In genomic region chr12:2925322-2925995, GRCh38 we compare ENCODE assay signal across 14 cellular contexts. TPM values are rescaled to one million over a fixed set of nuclear protein-coding genes. Genes with fewer than 3 reads are reported as not detected.
DNase-seq lines count a peak whose midpoint lies in the region; ATAC-seq and TF ChIP-seq lines count a peak whose summit lies in the region.
"Had no signal": no experiment of that assay in that cellular context is flagged by ENCODE, and none has a peak within 500 bp of the region (broad histone marks: within the 10 kb centered on the region; RNA-seq: fewer than 3 reads in every experiment).

No MANE protein-coding gene starts in this region.

- in situ Hi-C loops in GM13977 (cut with MboI; ENCODE audit: low pct_unique_long_range_greater_than_20kb, low sequenced_read_pairs, unreplicated experiment), result no loop called here

- intact Hi-C loops in upper lobe of right lung (cut with DNase I), result no loop called here

- H3K9me3 ChIP-seq in RWPE2 (ENCODE audit: severe bottlenecking) (no peaks in the 10 kb centered on the region), upper lobe of right lung (no peaks in the 10 kb centered on the region)
- H3K9me3 ChIP-seq: ascending aorta, Peyer's patch had no signal

- H3K4me1 ChIP-seq in RWPE2 (ENCODE audit: insufficient read depth, poor library complexity, severe bottlenecking), result no peaks in the 10 kb centered on the region
- peaks cover 10% of the 10 kb centered on the region for H3K4me1 ChIP-seq in foreskin keratinocyte
- H3K4me1 ChIP-seq in upper lobe of right lung, result no peaks in the 10 kb centered on the region
- H3K4me1 ChIP-seq: ascending aorta, Peyer's patch had no signal

- no peak for TF ChIP-seq CTCF in GM13977 (IDR thresholded peaks at IDR 0.05; ENCODE audit: extremely low read depth, insufficient read depth, missing control alignments)
- no peak for TF ChIP-seq CTCF in RWPE2 (IDR thresholded peaks at IDR 0.05; ENCODE audit: poor library complexity, severe bottlenecking)
- peak; percentile 21 for TF ChIP-seq CTCF in foreskin keratinocyte (conservative IDR thresholded peaks at IDR 0.05)
- no peak for TF ChIP-seq CTCF in upper lobe of right lung (IDR thresholded peaks at IDR 0.05)

- ATAC-seq in RWPE2 (ENCODE audit: low read depth) (peak; percentile 49; the same call in 2 of the 3 replicates), foreskin keratinocyte (peak; percentile 90), upper lobe of right lung (no peak)

- H3K27ac ChIP-seq in RWPE2 (ENCODE audit: poor library complexity, severe bottlenecking), result no peak overlapping the region
- H3K27ac ChIP-seq in foreskin keratinocyte, result peak overlapping the region; percentile 20
- H3K27ac ChIP-seq in upper lobe of right lung, result no peak overlapping the region
- H3K27ac ChIP-seq: ascending aorta, Peyer's patch had no signal

- H3K4me3 ChIP-seq in RWPE2 (ENCODE audit: severe bottlenecking), result no peak overlapping the region
- H3K4me3 ChIP-seq in upper lobe of right lung, result no peak overlapping the region
- H3K4me3 ChIP-seq: ascending aorta, Peyer's patch, skin epidermis had no signal

- H3K27me3 ChIP-seq in RWPE2 (ENCODE audit: insufficient read depth, poor library complexity, severe bottlenecking) (no peaks in the 10 kb centered on the region), foreskin keratinocyte (no peaks in the 10 kb centered on the region), upper lobe of right lung (no peaks in the 10 kb centered on the region)
- H3K27me3 ChIP-seq: ascending aorta, Peyer's patch had no signal

- peak; percentile 31 for DNase-seq in AG08395 (ENCODE audit: low spot score)
- peak; percentile 35 for DNase-seq in GM13977 (ENCODE audit: low spot score)
- DNase-seq in RWPE2 (ENCODE audit: low spot score), result no peak
- DNase-seq in foreskin keratinocyte, result peak; percentile 43 to 69
- DNase-seq in upper lobe of right lung, result no peak
- no peak for DNase-seq in NCI-H510A (lab: John Stamatoyannopoulos, UW)
- no peak for DNase-seq in NCI-H1092 treated with DMSO at 0.1 percent for 48 hours (lab: John Stamatoyannopoulos, UW)
- DNase-seq in inferior parietal cortex (ENCODE audit: extremely low spot score), result no peak
- DNase-seq: activated CD4-positive, alpha-beta T cell treated with anti-CD3 and anti-CD28 coated beads for 4 hours; NCI-H1417; NCI-H526 had no signal

- H3K36me3 ChIP-seq in RWPE2 (ENCODE audit: low read depth), result peaks cover 89% of the 10 kb centered on the region
- peaks cover 69% of the 10 kb centered on the region for H3K36me3 ChIP-seq in upper lobe of right lung

RNA-seq across cellular contexts. Expression of gene TEAD4, which starts 33.7 kb away (rescaled TPM):
- 18.7 and 21.1 TPM in 2 replicates for total RNA-seq in foreskin keratinocyte
- polyA plus RNA-seq in foreskin keratinocyte, result 16.4 and 21.1 TPM in 2 replicates
- 42.5 TPM for total RNA-seq in upper lobe of right lung

RNA-seq across cellular contexts. Expression of gene TULP3, which starts 34.8 kb away (rescaled TPM):
- total RNA-seq in foreskin keratinocyte, result 21.8 and 21.9 TPM in 2 replicates
- 13.3 and 14.2 TPM in 2 replicates for polyA plus RNA-seq in foreskin keratinocyte
- total RNA-seq in upper lobe of right lung, result 16.3 TPM

RNA-seq across cellular contexts. Expression of gene RHNO1, which starts 48.4 kb away (rescaled TPM):
- total RNA-seq in foreskin keratinocyte, result 33.1 and 33.4 TPM in 2 replicates
- 31.6 and 34.0 TPM in 2 replicates for polyA plus RNA-seq in foreskin keratinocyte
- 15.2 TPM for total RNA-seq in upper lobe of right lung

RNA-seq across cellular contexts. Expression of gene FOXM1, which starts 48.5 kb away (rescaled TPM):
- total RNA-seq in foreskin keratinocyte, result 70.0 and 91.0 TPM in 2 replicates
- polyA plus RNA-seq in foreskin keratinocyte, result 52.8 and 73.4 TPM in 2 replicates
- 1.0 TPM for total RNA-seq in upper lobe of right lung
- total RNA-seq: ascending aorta had no signal

Comparison
In these comparisons a context has a peak if more than half of its experiments do, and no peak if none do; other contexts are left out.
1. DNase-seq: peak in AG08395 (single experiment), GM13977 (single experiment) and foreskin keratinocyte (2 of 2); none in RWPE2 (single experiment), upper lobe of right lung (single experiment), NCI-H510A (single experiment), NCI-H1092 treated with DMSO at 0.1 percent for 48 hours (single experiment) and inferior parietal cortex (single experiment).